ENCODE assay signal across 21 cellular contexts in genomic region chr22:32964411-32965057, GRCh38.
DNase-seq lines count a peak whose midpoint lies in the region; ATAC-seq, FAIRE-seq and TF ChIP-seq lines count a peak whose summit lies in the region.
"Had no signal": no experiment of that assay in that cellular context is flagged by ENCODE, and none has a peak within 500 bp of the region (broad histone marks: within the 10 kb centered on the region; RNA-seq: fewer than 3 reads in every experiment).

No MANE protein-coding gene starts in this region.

- FAIRE-seq in bronchial epithelial cell (lab: Jason Lieb, UNC), result no peak
- FAIRE-seq: GM12878, H1 had no signal

- H4K8ac ChIP-seq in mesenchymal stem cell (ENCODE audit: low read length), result no peak overlapping the region

- H2AK5ac ChIP-seq in mesenchymal stem cell (ENCODE audit: low read length, severe bottlenecking), result no peak overlapping the region

- TF ChIP-seq CTCF in heart left ventricle (IDR thresholded peaks at IDR 0.05) (no peak), bronchial epithelial cell (IDR thresholded peaks at IDR 0.05; ENCODE audit: insufficient read depth, low read length, severe bottlenecking) (no peak)

- H3K4me1 ChIP-seq in heart left ventricle, result peaks cover 0 to 15% (median 0%) of the 10 kb centered on the region in 12 donors
- H3K4me1 ChIP-seq in mesenchymal stem cell (ENCODE audit: control insufficient read depth, insufficient read depth, low read depth, low read length), result peaks cover 3% of the 10 kb centered on the region

- WGBS in heart left ventricle, 4 donors, result 86 to 91% (median 88%) methylated on average over 3 of the region's 3 CpGs
- 90% methylated on average over 3 of the region's 3 CpGs for WGBS in mesenchymal stem cell

- H3K79me1 ChIP-seq in mesenchymal stem cell (replicated peaks; ENCODE audit: low read length, poor library complexity, severe bottlenecking), result no peaks in the 10 kb centered on the region

- no peak overlapping the region for H3K14ac ChIP-seq in mesenchymal stem cell (ENCODE audit: low read length in 2 of 2)

- H2AFZ ChIP-seq in mesenchymal stem cell (ENCODE audit: low read depth, low read length), result no peak overlapping the region

- intact Hi-C loops in heart left ventricle (cut with DNase I) (no loop called here), left cardiac atrium (cut with DNase I) (no loop called here)

- H3K9me3 ChIP-seq in heart left ventricle, result no peaks in the 10 kb centered on the region
- no peaks in the 10 kb centered on the region for H3K9me3 ChIP-seq in mesenchymal stem cell (ENCODE audit: control insufficient read depth, low read length)

- no peak overlapping the region for H3K4me2 ChIP-seq in mesenchymal stem cell (ENCODE audit: low read length, poor library complexity, severe bottlenecking)

- H3K4me3 ChIP-seq in heart left ventricle (no peak overlapping the region), bronchial epithelial cell (ENCODE audit: low read depth, low read length) (no peak overlapping the region), mesenchymal stem cell (ENCODE audit: insufficient read depth in 1 of 2, low read depth in 1 of 2, low read length in 2 of 2) (no peak overlapping the region)
- H3K4me3 ChIP-seq: GM12878 had no signal

- no peak overlapping the region for H2BK12ac ChIP-seq in mesenchymal stem cell (ENCODE audit: low read length in 2 of 2)

- no peak for DNase-seq in heart left ventricle
- DNase-seq in left cardiac atrium, result no peak
- DNase-seq in bronchial epithelial cell (ENCODE audit: low read depth), result peak; percentile 93
- DNase-seq in islet precursor cell, result peak; percentile 26
- DNase-seq in mesenchymal stem cell, result no peak
- DNase-seq: AML-193; C1 segment of cervical spinal cord; CD8-positive, alpha-beta T cell; DND-41; NCI-H1694; NCI-H2081; NCI-H2171 treated with DMSO at 0.1 percent for 48 hours; NCI-H524 treated with DMSO at 0.1 percent for 48 hours; NCI-H82; OCI-M1; SIG-M5 had no signal

- H3K4ac ChIP-seq in mesenchymal stem cell (ENCODE audit: low read depth in 1 of 2, low read length in 2 of 2), result no peak overlapping the region

- H3K27me3 ChIP-seq in heart left ventricle, result no peaks in the 10 kb centered on the region
- no peaks in the 10 kb centered on the region for H3K27me3 ChIP-seq in bronchial epithelial cell (ENCODE audit: control insufficient read depth, insufficient read depth, low read length)
- peaks cover 0 to 61% of the 10 kb centered on the region in 2 experiments for H3K27me3 ChIP-seq in mesenchymal stem cell (ENCODE audit: control insufficient read depth in 1 of 2, insufficient read depth in 1 of 2, low read length in 2 of 2)

- H4K91ac ChIP-seq in mesenchymal stem cell (ENCODE audit: low read length), result no peak overlapping the region

- no peaks in the 10 kb centered on the region for H3K36me3 ChIP-seq in heart left ventricle
- H3K36me3 ChIP-seq in bronchial epithelial cell (ENCODE audit: control insufficient read depth, insufficient read depth, low read length), result no peaks in the 10 kb centered on the region
- H3K36me3 ChIP-seq in mesenchymal stem cell (ENCODE audit: control insufficient read depth in 1 of 2, insufficient read depth in 2 of 2, low read depth in 1 of 2, low read length in 2 of 2), result no peaks in the 10 kb centered on the region

- H3K9ac ChIP-seq in mesenchymal stem cell (ENCODE audit: low read length), result no peak overlapping the region

- no peak overlapping the region for H2BK5ac ChIP-seq in mesenchymal stem cell (ENCODE audit: low read depth, low read length, poor library complexity, severe bottlenecking)

- H2BK120ac ChIP-seq in mesenchymal stem cell (ENCODE audit: low read depth, low read length), result no peak overlapping the region

- H3K23ac ChIP-seq in mesenchymal stem cell (ENCODE audit: low read length in 2 of 2), result no peak overlapping the region

- H2BK15ac ChIP-seq in mesenchymal stem cell (ENCODE audit: low read depth, poor library complexity, severe bottlenecking), result no peak overlapping the region

- peak in 3 of 4 donors; percentile 22 to 70 (median 49) for ATAC-seq in heart left ventricle
- no peak for ATAC-seq in left cardiac atrium
- no peak for ATAC-seq in GM21423 (IDR thresholded peaks at IDR 0.05; ENCODE audit: unreplicated experiment)
- no peak for ATAC-seq in HG03439 (IDR thresholded peaks at IDR 0.05; ENCODE audit: unreplicated experiment)
- ATAC-seq: CD8-positive, alpha-beta T cell; GM12878; SK-N-SH treated with all-trans-retinoic acid at 6 μM for 48 hours had no signal

- H3K18ac ChIP-seq in mesenchymal stem cell (ENCODE audit: low read depth in 1 of 2, low read length in 2 of 2), result no peak overlapping the region

- H3K27ac ChIP-seq in heart left ventricle (no peak overlapping the region), mesenchymal stem cell (ENCODE audit: low read length, poor library complexity, severe bottlenecking) (no peak overlapping the region)

- TF ChIP-seq POLR2A in heart left ventricle (IDR thresholded peaks at IDR 0.05), result no peak

Comparison
In these comparisons a context has a peak if more than half of its experiments do, and no peak if none do; other contexts are left out.
1. ATAC-seq: peak in heart left ventricle (3 of 4); none in left cardiac atrium (0 of 2), GM21423 (single experiment) and HG03439 (single experiment).
2. DNase-seq: peak in bronchial epithelial cell (single experiment) and islet precursor cell (single experiment); none in heart left ventricle (0 of 5), left cardiac atrium (single experiment) and mesenchymal stem cell (single experiment).